ENCODE assay signal across 8 cellular contexts in the genomic region with DNA sequence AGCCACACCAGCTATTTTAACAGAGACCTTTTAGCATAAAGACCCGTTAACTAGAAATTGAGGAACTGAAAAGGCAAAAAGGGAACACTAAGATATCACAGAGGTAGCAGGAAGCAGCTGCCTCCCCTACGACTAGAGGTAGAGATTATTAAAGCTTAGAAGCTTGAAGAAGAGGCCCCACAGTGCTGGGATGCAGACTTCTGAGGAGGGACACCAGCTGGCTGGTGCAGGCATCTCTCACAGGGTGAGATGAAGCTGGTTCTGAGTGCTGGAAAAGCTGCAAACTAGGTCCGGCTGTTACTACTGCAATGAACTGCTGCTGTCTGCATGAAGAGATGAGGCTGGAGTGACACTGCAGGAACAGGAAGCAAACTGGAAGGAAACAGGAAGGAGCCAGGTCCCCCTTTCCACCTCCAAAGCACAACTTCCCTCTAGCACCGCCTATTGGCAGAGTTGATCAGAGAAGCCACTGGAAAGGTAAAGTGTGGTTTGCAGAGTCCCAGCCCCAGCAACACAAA.
A peak's percentile ranks its signal among the peaks of the same experiment; 100 is the strongest.
DNase-seq lines count a peak whose midpoint lies in the region; ATAC-seq and TF ChIP-seq lines count a peak whose summit lies in the region.

No MANE protein-coding gene starts in this region.

- peak; percentile 31 for TF ChIP-seq POLR2A in GM19193 (IDR thresholded peaks at IDR 0.05; ENCODE audit: extremely low read depth, insufficient read depth, insufficient read length)

- peak; percentile 97 for ATAC-seq in HG03060 (IDR thresholded peaks at IDR 0.05; ENCODE audit: low read depth, unreplicated experiment)

- H3K36me3 ChIP-seq in ES-I3 (ENCODE audit: insufficient read depth, low read length) = no peaks in the 10 kb centered on the region

- DNase-seq in RPMI8226 = peak; percentile 82
- DNase-seq in medulla oblongata (ENCODE audit: extremely low spot score) = peak; percentile 36
- DNase-seq in SHP77 treated with DMSO at 0.1 percent for 48 hours (lab: John Stamatoyannopoulos, UW) = no peak
- no peak for DNase-seq in effector CD4-positive, alpha-beta T cell
- DNase-seq in NCI-H1436 treated with DMSO at 0.1 percent for 48 hours (lab: John Stamatoyannopoulos, UW) = no peak

- no peaks in the 10 kb centered on the region for H3K4me1 ChIP-seq in ES-I3 (ENCODE audit: insufficient read depth, low read length)

- peak overlapping the region; percentile 11; the same call in 1 of the 2 replicates for H3K9ac ChIP-seq in ES-I3 (ENCODE audit: low read depth, low read length)

- H3K9me3 ChIP-seq in ES-I3 (ENCODE audit: control insufficient read depth, insufficient read depth, low read length) = no peaks in the 10 kb centered on the region

Comparison
In these comparisons a context has a peak if more than half of its experiments do, and no peak if none do; other contexts are left out.
1. DNase-seq: peak in RPMI8226 (single experiment) and medulla oblongata (single experiment); none in SHP77 treated with DMSO at 0.1 percent for 48 hours (single experiment), effector CD4-positive, alpha-beta T cell (single experiment) and NCI-H1436 treated with DMSO at 0.1 percent for 48 hours (single experiment).